ENCODE assay signal across 8 cellular contexts in the genomic region with DNA sequence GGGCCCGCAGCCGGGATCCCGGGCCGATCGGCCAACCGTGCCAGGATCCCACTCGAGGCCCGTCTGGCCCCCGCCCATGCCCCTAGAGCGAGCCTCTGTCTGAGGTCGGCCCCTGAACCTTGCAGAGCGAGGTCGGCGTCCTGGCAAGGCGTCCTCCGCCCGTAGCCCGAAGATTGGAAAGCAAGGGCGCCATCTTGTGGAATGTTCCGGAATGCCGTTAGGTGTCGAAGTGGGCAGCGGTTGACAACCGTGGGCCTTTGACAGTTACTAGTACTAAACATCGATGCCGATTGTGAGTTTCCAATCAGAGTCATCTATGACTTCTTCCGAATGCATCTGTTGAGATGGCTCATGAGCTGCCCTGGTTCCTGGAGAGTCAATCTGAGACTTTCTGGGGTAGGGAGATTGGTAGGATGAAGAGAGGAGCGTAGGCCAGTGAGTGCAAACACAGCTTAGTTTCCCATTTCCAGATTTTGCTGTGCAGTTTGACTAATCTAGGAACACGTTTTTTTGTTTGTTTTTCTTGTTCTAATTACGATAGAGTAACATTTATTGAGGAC. TPM values are rescaled to one million over a fixed set of nuclear protein-coding genes. Genes with fewer than 3 reads are reported as not detected.
DNase-seq lines count a peak whose midpoint lies in the region; ATAC-seq, FAIRE-seq and TF ChIP-seq lines count a peak whose summit lies in the region.

No MANE protein-coding gene starts in this region.

- FAIRE-seq in D721Med (lab: Jason Lieb, UNC) = peak; percentile 35

- H3K9ac ChIP-seq in PC-3 (ENCODE audit: low read length) (peak overlapping the region; percentile 95), mucosa of stomach (ENCODE audit: low read length) (peak overlapping the region; percentile 79)

- no peak for DNase-seq in D721Med (ENCODE audit: insufficient read length, low spot score)
- DNase-seq in HUDEP-2 (lab: John Stamatoyannopoulos, UW; ENCODE audit: unreplicated experiment in 76 of 76) = peak in 74 of 76 experiments; percentile 5 to 92 (median 72)
- DNase-seq in PC-3 = peak; percentile 88
- DNase-seq in activated T-cell treated with anti-CD3 and anti-CD28 coated beads, Interleukin-2, amount 50 U/mL, for 4 hours = peak; percentile 90
- peak; percentile 81 to 86 for DNase-seq in stimulated activated CD8-positive, alpha-beta memory T cell treated with anti-CD3 and anti-CD28 coated beads, Interleukin-7, amount 100 ng/mL, for 1 hour (ENCODE audit: low read depth in 2 of 2)

- no TSS peak for BruUV-seq in PC-3 (replicated peaks; lab: Mats Ljungman, UMichigan)

- peaks cover 39% of the 10 kb centered on the region for H4K20me1 ChIP-seq in PC-3 (ENCODE audit: low read length)

- H3K4me1 ChIP-seq in PC-3 (ENCODE audit: insufficient read depth, low read length) = peaks cover 32% of the 10 kb centered on the region
- H3K4me1 ChIP-seq in mucosa of stomach (ENCODE audit: control insufficient read depth, insufficient read depth, low read length) = no peaks in the 10 kb centered on the region

- POLR2A ChIA-PET in PC-3 (lab: Charles Lee; ENCODE audit: unreplicated experiment) = interaction anchor here (0.5 to 1.1 kb wide), 7 partner anchors 11 to 1232 kb away, joined by 3 to 4 read pairs (median 3); no protein-coding TSS in a partner anchor

- H3K79me2 ChIP-seq in PC-3 (ENCODE audit: low read length) = peaks cover 41% of the 10 kb centered on the region

- H2AFZ ChIP-seq in PC-3 (ENCODE audit: low read length) = peak overlapping the region; percentile 73

- peaks cover 10% of the 10 kb centered on the region for H3K27me3 Mint-ChIP-seq in activated T-cell treated with anti-CD3 and anti-CD28 coated beads, Interleukin-2, amount 50 U/mL, for 4 hours (ENCODE audit: low read depth)

- H3K9me3 Mint-ChIP-seq in activated T-cell treated with anti-CD3 and anti-CD28 coated beads, Interleukin-2, amount 50 U/mL, for 4 hours = no peaks in the 10 kb centered on the region

- H3K4me2 ChIP-seq in PC-3 (ENCODE audit: low read length) = peak overlapping the region; percentile 91

- H3F3A ChIP-seq in PC-3 (ENCODE audit: low read length, unreplicated experiment) = no peaks in the 10 kb centered on the region

- H3K4me3 ChIP-seq in PC-3 (ENCODE audit: low read length) (peak overlapping the region; percentile 99), mucosa of stomach (ENCODE audit: low read length) (peak overlapping the region; percentile 34)

- H3K9me2 ChIP-seq in PC-3 (replicated peaks; ENCODE audit: low read length) = no peaks in the 10 kb centered on the region

- H3K36me3 ChIP-seq in PC-3 (ENCODE audit: low read depth, low read length) (peaks cover 31% of the 10 kb centered on the region), mucosa of stomach (ENCODE audit: control insufficient read depth, insufficient read depth, low read length) (no peaks in the 10 kb centered on the region)

- CTCF ChIA-PET in PC-3 (lab: Charles Lee) = interaction anchor here (0.9 to 1.6 kb wide), 6 partner anchors 278 to 961 kb away, joined by 3 to 17 read pairs (median 6); no protein-coding TSS in a partner anchor

- H3K27me3 ChIP-seq in PC-3 (ENCODE audit: low read length) = no peaks in the 10 kb centered on the region
- no peaks in the 10 kb centered on the region for H3K27me3 ChIP-seq in mucosa of stomach (ENCODE audit: control insufficient read depth, insufficient read depth, low read length)

- peaks cover 16% of the 10 kb centered on the region for H3K4me1 Mint-ChIP-seq in activated T-cell treated with anti-CD3 and anti-CD28 coated beads, Interleukin-2, amount 50 U/mL, for 4 hours (ENCODE audit: low read depth)

- peak overlapping the region; percentile 84 for H3K27ac ChIP-seq in PC-3 (ENCODE audit: low read length)

- H3K9me3 ChIP-seq in PC-3 (ENCODE audit: low read length) (no peaks in the 10 kb centered on the region), mucosa of stomach (ENCODE audit: control insufficient read depth, low read length) (no peaks in the 10 kb centered on the region)

- intact Hi-C loops in PC-3 (cut with micrococcal nuclease) = loop anchor here (1.0 to 10.0 kb wide), 6 partner anchors 272 to 1556 kb away; a partner anchor contains a TSS

- H3K36me3 Mint-ChIP-seq in activated T-cell treated with anti-CD3 and anti-CD28 coated beads, Interleukin-2, amount 50 U/mL, for 4 hours (ENCODE audit: insufficient read depth) = peaks cover 5% of the 10 kb centered on the region

- peak; percentile 89 for TF ChIP-seq CTCF in D721Med (IDR thresholded peaks at IDR 0.05; ENCODE audit: insufficient read depth, missing control alignments)
- peak; percentile 70 for TF ChIP-seq CTCF in PC-3 (conservative IDR thresholded peaks at IDR 0.05; ENCODE audit: low read depth, low read length)

- ATAC-seq in GM21423 (IDR thresholded peaks at IDR 0.05; ENCODE audit: unreplicated experiment) = peak; percentile 75
- ATAC-seq in PC-3 = peak; percentile 67
- ATAC-seq in activated T-cell treated with anti-CD3 and anti-CD28 coated beads, Interleukin-2, amount 50 U/mL, for 4 hours = peak; percentile 76 to 79
- ATAC-seq in esophagus mucosa = peak; percentile 79

- peak overlapping the region; percentile 82 for H3K4me3 Mint-ChIP-seq in activated T-cell treated with anti-CD3 and anti-CD28 coated beads, Interleukin-2, amount 50 U/mL, for 4 hours

RNA-seq across cellular contexts. Expression of a gene that starts 0.9 kb away (rescaled TPM):
- total RNA-seq in PC-3 (2014; rRNA removed) (372 and 564 TPM in 2 replicates), esophagus mucosa (90.7 TPM)
- 1 to 10 TPM; 2.6 to 5.6 (median 4.4) TPM for total RNA-seq in activated T-cell treated with anti-CD3 and anti-CD28 coated beads, Interleukin-2, amount 50 U/mL, for 4 hours

RNA-seq across cellular contexts. Expression of a gene that starts 30.4 kb away (rescaled TPM):
- total RNA-seq in PC-3 (2014; rRNA removed) = not detected in 2 replicates
- not detected for total RNA-seq in activated T-cell treated with anti-CD3 and anti-CD28 coated beads, Interleukin-2, amount 50 U/mL, for 4 hours
- total RNA-seq in esophagus mucosa = 0.40 TPM

Comparison
In these comparisons a context has a peak if more than half of its experiments do, and no peak if none do; other contexts are left out.
1. RNA of a gene that starts 0.9 kb away (total RNA-seq): 372 to 564 TPM in PC-3 and 90.7 TPM in esophagus mucosa (single experiment); 2.6 to 5.6 TPM in activated T-cell treated with anti-CD3 and anti-CD28 coated beads, Interleukin-2, amount 50 U/mL, for 4 hours; every median in the first group is over 10 times any median in the second.
2. Peak in every context shown above with its lines, with median percentiles within 50 percentile points of each other: ATAC-seq.